ENCODE assay signal across 2 cellular contexts in genomic region chr12:6276936-6277615, GRCh38.
TF ChIP-seq lines count a peak whose summit lies in the region.

No MANE protein-coding gene starts in this region.

TF ChIP-seq in K562, 482 proteins besides CTCF, POLR2A, EP300 and RAD21:
- TF ChIP-seq CGGBP1 (CRISPR knock-in tag; IDR thresholded peaks at IDR 0.05) (no peak), MCM3 (IDR thresholded peaks at IDR 0.05) (no peak), DACH1 (IDR thresholded peaks at IDR 0.05; ENCODE audit: partially characterized antibody) (no peak), HDAC1 (IDR thresholded peaks at IDR 0.05) (no peak), XRCC4 (IDR thresholded peaks at IDR 0.05; ENCODE audit: extremely low read depth, insufficient read depth, insufficient read length) (no peak), RBM25 (IDR thresholded peaks at IDR 0.05; ENCODE audit: low read depth, low read length, severe bottlenecking) (peak; percentile 13)

TF ChIP-seq in HepG2, 621 proteins besides CTCF, POLR2A, EP300 and RAD21:
- peak; percentile 26; the same call in 1 of the 2 replicates for TF ChIP-seq ZNF768 (CRISPR knock-in tag; IDR thresholded peaks at IDR 0.05)
- no peak for TF ChIP-seq NPAS2 (CRISPR knock-in tag; IDR thresholded peaks at IDR 0.05; ENCODE audit: borderline replicate concordance)
- TF ChIP-seq ZNF652 (CRISPR knock-in tag; IDR thresholded peaks at IDR 0.05; ENCODE audit: borderline replicate concordance, low read depth) = peak; percentile 29; the same call in 1 of the 2 replicates
- no peak for TF ChIP-seq TCF7 (IDR thresholded peaks at IDR 0.05; ENCODE audit: low read depth)
